Comparison of ENCODE assay signal across 8 cellular contexts in genomic region chr4:46931981-46932380, GRCh38. TPM values are rescaled to one million over a fixed set of nuclear protein-coding genes. Genes with fewer than 3 reads are reported as not detected.
DNase-seq lines count a peak whose midpoint lies in the region; ATAC-seq and TF ChIP-seq lines count a peak whose summit lies in the region.

No MANE protein-coding gene starts in this region.

- H3K36me3 Mint-ChIP-seq in activated T-cell treated with anti-CD3 and anti-CD28 coated beads, Interleukin-2, amount 50 U/mL, for 24 hours (ENCODE audit: low read depth) = no peaks in the 10 kb centered on the region

- peak in 4 of 7 experiments; percentile 19 to 35 (median 24) for TF ChIP-seq CTCF in body of pancreas (IDR thresholded peaks at IDR 0.05)

- H3K36me3 ChIP-seq in body of pancreas (replicated peaks in 1 of 2; ENCODE audit: insufficient read depth in 1 of 2, low read depth in 2 of 2) = no peaks in the 10 kb centered on the region

- H3K4me1 Mint-ChIP-seq in activated T-cell treated with anti-CD3 and anti-CD28 coated beads, Interleukin-2, amount 50 U/mL, for 24 hours (ENCODE audit: low read depth) = no peaks in the 10 kb centered on the region

- no peak overlapping the region for H3K27ac ChIP-seq in body of pancreas

- intact Hi-C loops in body of pancreas (cut with DNase I) = no loop called here

- 24 to 30% methylated on average over 3 of the region's 3 CpGs for WGBS in body of pancreas, 2 donors

- TF ChIP-seq POLR2A in body of pancreas (IDR thresholded peaks at IDR 0.05) = no peak

- ATAC-seq in GM21786 (IDR thresholded peaks at IDR 0.05; ENCODE audit: unreplicated experiment) (peak; percentile 71), body of pancreas (no peak)

- H3K27me3 Mint-ChIP-seq in activated T-cell treated with anti-CD3 and anti-CD28 coated beads, Interleukin-2, amount 50 U/mL, for 24 hours = peaks cover 10% of the 10 kb centered on the region

- H3K9me3 ChIP-seq in body of pancreas = no peaks in the 10 kb centered on the region

- no peaks in the 10 kb centered on the region for H3K9me3 Mint-ChIP-seq in activated T-cell treated with anti-CD3 and anti-CD28 coated beads, Interleukin-2, amount 50 U/mL, for 24 hours

- no peak overlapping the region for H3K4me3 Mint-ChIP-seq in activated T-cell treated with anti-CD3 and anti-CD28 coated beads, Interleukin-2, amount 50 U/mL, for 24 hours

- H3K27me3 ChIP-seq in body of pancreas = no peaks in the 10 kb centered on the region

- H3K4me3 ChIP-seq in body of pancreas = no peak overlapping the region

- no peak overlapping the region for H3K27ac Mint-ChIP-seq in activated T-cell treated with anti-CD3 and anti-CD28 coated beads, Interleukin-2, amount 50 U/mL, for 24 hours

- H3K4me1 ChIP-seq in body of pancreas = peaks cover 7% of the 10 kb centered on the region

- DNase-seq in activated T-cell treated with anti-CD3 and anti-CD28 coated beads, Interleukin-2, amount 50 U/mL, for 48 hours = peak; percentile 20 to 25
- no peak for DNase-seq in activated T-cell treated with anti-CD3 and anti-CD28 coated beads, Interleukin-2, amount 50 U/mL, for 24 hours
- peak; percentile 8 for DNase-seq in LoVo (ENCODE audit: low spot score)
- peak in 2 of 4 donors; percentile 11 to 16 for DNase-seq in body of pancreas
- peak; percentile 48 for DNase-seq in kidney glomerular epithelial cell (lab: John Stamatoyannopoulos, UW)
- DNase-seq in NCI-H1436 treated with DMSO at 0.1 percent for 48 hours (lab: John Stamatoyannopoulos, UW) = no peak
- no peak for DNase-seq in NCI-H2029 (lab: John Stamatoyannopoulos, UW)

RNA-seq across cellular contexts. Expression of gene COX7B2, which starts 22.9 kb away (rescaled TPM):
- total RNA-seq in body of pancreas = not detected

Comparison
In these comparisons a context has a peak if more than half of its experiments do, and no peak if none do; other contexts are left out.
1. DNase-seq: peak in activated T-cell treated with anti-CD3 and anti-CD28 coated beads, Interleukin-2, amount 50 U/mL, for 48 hours (2 of 2), LoVo (single experiment) and kidney glomerular epithelial cell (single experiment); none in activated T-cell treated with anti-CD3 and anti-CD28 coated beads, Interleukin-2, amount 50 U/mL, for 24 hours (single experiment), NCI-H1436 treated with DMSO at 0.1 percent for 48 hours (single experiment) and NCI-H2029 (single experiment).